ENCODE assay signal across 1 cellular context in genomic region chr13:99228737-99229691, GRCh38.
TF ChIP-seq lines count a peak whose summit lies in the region.

No MANE protein-coding gene starts in this region.

TF ChIP-seq in K562, 482 proteins besides CTCF, POLR2A, EP300 and RAD21:
- TF ChIP-seq ESRRA (IDR thresholded peaks at IDR 0.05; ENCODE audit: borderline replicate concordance, low read depth) (peak; percentile 83), HEY1 (CRISPR knock-in tag; IDR thresholded peaks at IDR 0.05; ENCODE audit: borderline replicate concordance) (no peak)
